ENCODE assay signal across 10 cellular contexts in genomic region chrX:40082447-40083119, GRCh38. TPM values are rescaled to one million over a fixed set of nuclear protein-coding genes. Genes with fewer than 3 reads are reported as not detected.
A peak's percentile ranks its signal among the peaks of the same experiment; 100 is the strongest.
DNase-seq lines count a peak whose midpoint lies in the region; ATAC-seq, FAIRE-seq and TF ChIP-seq lines count a peak whose summit lies in the region.
"Had no signal": no experiment of that assay in that cellular context is flagged by ENCODE, and none has a peak within 500 bp of the region (broad histone marks: within the 10 kb centered on the region; RNA-seq: fewer than 3 reads in every experiment).

No MANE protein-coding gene starts in this region.

- H3K79me2 ChIP-seq in keratinocyte (ENCODE audit: control insufficient read depth, insufficient read depth, low read length), result peaks cover 7% of the 10 kb centered on the region

- H3K4me3 ChIP-seq in keratinocyte (ENCODE audit: control insufficient read depth in 2 of 3, extremely low read depth in 1 of 3, insufficient read depth in 2 of 3, low read depth in 1 of 3, low read length in 3 of 3) (no peak overlapping the region), WERI-Rb-1 (ENCODE audit: low read depth, low read length) (no peak overlapping the region)
- H3K4me3 ChIP-seq: A549 had no signal

- no peak for FAIRE-seq in keratinocyte (lab: Jason Lieb, UNC)
- FAIRE-seq: A549 had no signal

- H3K9me3 ChIP-seq in keratinocyte (ENCODE audit: control insufficient read depth, low read depth, low read length) (no peaks in the 10 kb centered on the region), WERI-Rb-1 (ENCODE audit: severe bottlenecking) (no peaks in the 10 kb centered on the region)
- H3K9me3 ChIP-seq: A549 had no signal

- H3K4me1 Mint-ChIP-seq in T-cell, result peaks cover 54 to 64% (median 61%) of the 10 kb centered on the region in 3 donors
- H3K4me1 Mint-ChIP-seq in stimulated activated effector memory CD8-positive, alpha-beta T cell treated with anti-CD3 and anti-CD28 coated beads, Interleukin-12 subunit alpha, Interleukin-12 subunit beta, amount 100 ng/mL, for 72 hours, result peaks cover 61% of the 10 kb centered on the region

- peaks cover 0 to 34% of the 10 kb centered on the region in 2 donors for H3K27me3 Mint-ChIP-seq in T-cell

- H3K27ac Mint-ChIP-seq in T-cell, result peak overlapping the region in 1 of 2 donors; percentile 48
- H3K27ac Mint-ChIP-seq in stimulated activated effector memory CD8-positive, alpha-beta T cell treated with anti-CD3 and anti-CD28 coated beads, Interleukin-12 subunit alpha, Interleukin-12 subunit beta, amount 100 ng/mL, for 72 hours, result peak overlapping the region; percentile 64

- H3K4me3 Mint-ChIP-seq in T-cell, result peak overlapping the region; percentile 44 to 84 (median 53)
- peak overlapping the region; percentile 20 for H3K4me3 Mint-ChIP-seq in stimulated activated effector memory CD8-positive, alpha-beta T cell treated with anti-CD3 and anti-CD28 coated beads, Interleukin-12 subunit alpha, Interleukin-12 subunit beta, amount 100 ng/mL, for 72 hours

- no peaks in the 10 kb centered on the region for H3K36me3 ChIP-seq in keratinocyte (ENCODE audit: control insufficient read depth in 2 of 2, extremely low read depth in 1 of 2, insufficient read depth in 2 of 2, low read length in 2 of 2)
- peaks cover 42% of the 10 kb centered on the region for H3K36me3 ChIP-seq in WERI-Rb-1

- POLR2A ChIA-PET in T-cell (lab: Charles Lee), result interaction anchor here in 1 of 2 donors (0.6 kb wide), 2 partner anchors 9 to 222 kb away, joined by 3 read pairs; no protein-coding TSS in a partner anchor

- peak; percentile 12 for DNase-seq in NCI-H748 (lab: John Stamatoyannopoulos, UW; ENCODE audit: unreplicated experiment)
- DNase-seq in NCI-H748 treated with DMSO at 0.1 percent for 48 hours (lab: John Stamatoyannopoulos, UW), result no peak
- DNase-seq in T-cell, result peak in 1 of 34 experiments; percentile 30
- no peak for DNase-seq in keratinocyte (ENCODE audit: low read depth, low spot score)
- no peak for DNase-seq in stimulated activated effector memory CD8-positive, alpha-beta T cell treated with anti-CD3 and anti-CD28 coated beads, Interleukin-12 subunit alpha, Interleukin-12 subunit beta, amount 100 ng/mL, for 72 hours (ENCODE audit: low spot score in 2 of 2)
- no peak for DNase-seq in WERI-Rb-1
- DNase-seq: activated CD4-positive, CD25-positive, alpha-beta regulatory T cell treated with anti-CD3 and anti-CD28 coated beads, Interleukin-2, amount 50 U/mL, for 72 hours had no signal

- dilution Hi-C loops in keratinocyte (cut with MboI; ENCODE audit: extremely low pct_ligation_motif_present, low sequenced_read_pairs), result no loop called here

- H3K9ac ChIP-seq in keratinocyte (ENCODE audit: control insufficient read depth, extremely low read depth, insufficient read depth, low read length), result no peak overlapping the region

- H2AFZ ChIP-seq in keratinocyte (ENCODE audit: control insufficient read depth, low read length), result no peak overlapping the region

- H3K9me3 Mint-ChIP-seq in T-cell, result no peaks in the 10 kb centered on the region
- H3K9me3 Mint-ChIP-seq in stimulated activated effector memory CD8-positive, alpha-beta T cell treated with anti-CD3 and anti-CD28 coated beads, Interleukin-12 subunit alpha, Interleukin-12 subunit beta, amount 100 ng/mL, for 72 hours, result no peaks in the 10 kb centered on the region

- CTCF ChIA-PET in T-cell (lab: Charles Lee), result interaction anchor here (0.6 to 0.8 kb wide), 2 partner anchors 15 to 428 kb away, joined by 3 read pairs; partner anchors contain the start of gene BCOR (in 1 of the 2)

- ATAC-seq in T-cell (replicated peaks in 1 of 4) (peak in 3 of 4 experiments; percentile 15 to 46 (median 26)), HG03280 (IDR thresholded peaks at IDR 0.05; ENCODE audit: unreplicated experiment) (no peak), GM21515 (IDR thresholded peaks at IDR 0.05; ENCODE audit: unreplicated experiment) (no peak)
- ATAC-seq in stimulated activated effector memory CD8-positive, alpha-beta T cell treated with anti-CD3 and anti-CD28 coated beads, Interleukin-12 subunit alpha, Interleukin-12 subunit beta, amount 100 ng/mL, for 72 hours, result no peak

- H3K4me2 ChIP-seq in keratinocyte (ENCODE audit: control insufficient read depth, extremely low read depth, insufficient read depth, low read depth, low read length), result peak overlapping the region; percentile 2
- H3K4me2 ChIP-seq: A549 had no signal

- H3K9me1 ChIP-seq in keratinocyte (ENCODE audit: control insufficient read depth, extremely low read depth, insufficient read depth, low read length), result no peaks in the 10 kb centered on the region

- H3K4me1 ChIP-seq in keratinocyte (ENCODE audit: control insufficient read depth, extremely low read depth, insufficient read depth, low read length), result peaks cover 33% of the 10 kb centered on the region

- H3K36me3 Mint-ChIP-seq in T-cell, result no peaks in the 10 kb centered on the region
- peaks cover 53% of the 10 kb centered on the region for H3K36me3 Mint-ChIP-seq in stimulated activated effector memory CD8-positive, alpha-beta T cell treated with anti-CD3 and anti-CD28 coated beads, Interleukin-12 subunit alpha, Interleukin-12 subunit beta, amount 100 ng/mL, for 72 hours

- H3K27me3 ChIP-seq in keratinocyte (ENCODE audit: control insufficient read depth, extremely low read depth, insufficient read depth, low read length) (peaks cover 5% of the 10 kb centered on the region), WERI-Rb-1 (ENCODE audit: insufficient read depth, low read depth, severe bottlenecking) (peaks cover 83% of the 10 kb centered on the region)

- H4K20me1 ChIP-seq in keratinocyte (ENCODE audit: control insufficient read depth, extremely low read depth, insufficient read depth, low read length), result no peaks in the 10 kb centered on the region

- TF ChIP-seq CTCF in keratinocyte (optimal IDR thresholded peaks at IDR 0.05 in 1 of 3, IDR thresholded peaks at IDR 0.05 in 1 of 3, conservative IDR thresholded peaks at IDR 0.05 in 1 of 3; ENCODE audit: extremely low read depth in 1 of 3, insufficient read depth in 2 of 3, low read length in 3 of 3) (no peak), WERI-Rb-1 (IDR thresholded peaks at IDR 0.05; ENCODE audit: low read depth, low read length) (no peak)

- H3K27ac ChIP-seq in keratinocyte (ENCODE audit: control insufficient read depth, insufficient read depth, low read length), result no peak overlapping the region
- H3K27ac ChIP-seq in WERI-Rb-1, result no peak overlapping the region
- H3K27ac ChIP-seq: A549 had no signal

RNA-seq across cellular contexts. Expression of gene BCOR, which starts 15.2 kb away (rescaled TPM):
- total RNA-seq in T-cell, result 10 to 100 TPM; 24.4 to 49.2 (median 42.2) TPM
- polyA plus RNA-seq in keratinocyte, result 2.8 to 5.0 TPM (median 3.6 TPM) in 3 replicates
- polyA plus RNA-seq in keratinocyte (2011; ENCODE audit: low read depth), result 8.0 TPM
- 4.1 and 4.2 TPM in 2 replicates for polyA plus RNA-seq in keratinocyte (2011; cell fraction: cytosol; rRNA removed)
- 20.2 and 20.8 TPM in 2 replicates for polyA plus RNA-seq in keratinocyte (2011; cell fraction: nucleus; rRNA removed)
- 6.2 and 7.2 TPM in 2 replicates for polyA plus RNA-seq in keratinocyte (2012; ENCODE audit: low replicate concordance)
- 2.5 to 11.9 TPM (median 7.5 TPM) in 3 replicates for polyA minus RNA-seq in keratinocyte
- polyA minus RNA-seq in keratinocyte (2011; cell fraction: cytosol; rRNA and poly(A)+ RNA removed), result 4.0 TPM
- polyA minus RNA-seq in keratinocyte (2011; cell fraction: nucleus; rRNA and poly(A)+ RNA removed), result 13.0 and 22.7 TPM in 2 replicates

Comparison
In these comparisons a context has a peak if more than half of its experiments do, and no peak if none do; other contexts are left out.
1. ATAC-seq: peak in T-cell (3 of 4); none in stimulated activated effector memory CD8-positive, alpha-beta T cell treated with anti-CD3 and anti-CD28 coated beads, Interleukin-12 subunit alpha, Interleukin-12 subunit beta, amount 100 ng/mL, for 72 hours (single experiment), HG03280 (single experiment) and GM21515 (single experiment).